In the genomic region with DNA sequence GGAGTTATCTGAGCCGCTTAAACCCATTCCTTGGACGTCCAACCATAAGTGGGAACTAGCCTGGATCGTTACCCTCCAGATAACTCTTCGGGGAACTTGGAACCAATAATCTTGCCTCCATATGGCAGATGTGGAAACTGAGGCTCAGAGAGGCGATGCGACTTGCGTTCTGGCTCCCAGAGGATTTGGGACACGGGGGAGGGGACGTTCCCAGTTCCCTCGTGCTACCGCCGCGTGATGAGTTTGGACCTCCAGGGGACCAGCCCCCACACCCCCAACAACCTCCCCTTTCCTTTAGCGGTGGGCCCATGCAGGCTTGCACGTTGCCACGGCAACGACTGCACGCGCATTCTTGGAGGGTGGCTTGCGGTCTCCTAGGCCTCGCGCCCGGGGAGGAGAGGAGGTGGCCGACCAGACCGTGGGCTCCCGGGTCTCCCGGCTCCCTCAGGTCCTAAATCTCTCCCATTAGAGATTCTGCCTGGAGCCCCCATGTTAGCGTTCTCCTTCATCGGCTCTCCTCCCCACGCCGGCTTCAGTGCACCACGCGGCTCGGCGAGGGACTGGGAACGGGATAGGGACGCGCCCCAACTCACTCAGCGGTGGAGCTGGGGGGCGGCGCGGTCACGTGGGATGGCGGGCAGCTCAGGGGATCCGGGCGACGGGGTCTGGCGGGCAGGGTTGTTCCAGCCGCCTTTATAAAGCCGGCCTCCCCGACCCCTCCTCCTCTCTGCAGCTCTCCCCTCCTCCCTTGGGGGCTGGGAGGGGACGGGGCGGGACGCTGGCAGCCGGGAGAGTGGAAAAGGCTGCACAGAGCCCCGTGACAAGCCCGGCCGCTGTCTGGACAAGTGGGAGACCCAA, we compare ENCODE assay signal across 8 cellular contexts. TPM values are rescaled to one million over a fixed set of nuclear protein-coding genes. Genes with fewer than 3 reads are reported as not detected.
A peak's percentile ranks its signal among the peaks of the same experiment; 100 is the strongest.
DNase-seq lines count a peak whose midpoint lies in the region; ATAC-seq and TF ChIP-seq lines count a peak whose summit lies in the region.

A gene with protein sequence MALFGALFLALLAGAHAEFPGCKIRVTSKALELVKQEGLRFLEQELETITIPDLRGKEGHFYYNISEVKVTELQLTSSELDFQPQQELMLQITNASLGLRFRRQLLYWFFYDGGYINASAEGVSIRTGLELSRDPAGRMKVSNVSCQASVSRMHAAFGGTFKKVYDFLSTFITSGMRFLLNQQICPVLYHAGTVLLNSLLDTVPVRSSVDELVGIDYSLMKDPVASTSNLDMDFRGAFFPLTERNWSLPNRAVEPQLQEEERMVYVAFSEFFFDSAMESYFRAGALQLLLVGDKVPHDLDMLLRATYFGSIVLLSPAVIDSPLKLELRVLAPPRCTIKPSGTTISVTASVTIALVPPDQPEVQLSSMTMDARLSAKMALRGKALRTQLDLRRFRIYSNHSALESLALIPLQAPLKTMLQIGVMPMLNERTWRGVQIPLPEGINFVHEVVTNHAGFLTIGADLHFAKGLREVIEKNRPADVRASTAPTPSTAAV (minus strand): TSS at position 670 of the 858 bp plus-strand sequence. CDS start 703 bp downstream, outside the sequence.

- H3K27ac ChIP-seq in SK-N-SH (ENCODE audit: low read depth in 2 of 2, low read length in 1 of 2) (peak within 1 kb of the TSS; percentile 81 to 91), gastrocnemius medialis (peak within 1 kb of the TSS; percentile 48 to 82 (median 66))

- no peak for TF ChIP-seq RAD21 in SK-N-SH (IDR thresholded peaks at IDR 0.05; ENCODE audit: low read length)

- peaks cover 6 to 14% of the 10 kb centered on the region in 2 experiments for H3K36me3 ChIP-seq in SK-N-SH (replicated peaks in 1 of 2; ENCODE audit: control insufficient read depth in 1 of 2, insufficient read depth in 2 of 2, low read length in 1 of 2)
- H3K36me3 ChIP-seq in gastrocnemius medialis = no peaks in the 10 kb centered on the region

- H3K9me3 ChIP-seq in SK-N-SH (no peaks in the 10 kb centered on the region), gastrocnemius medialis (no peaks in the 10 kb centered on the region)

- H3K9ac ChIP-seq in SK-N-SH = peak within 1 kb of the TSS; percentile 84

- CTCF ChIA-PET in SK-N-SH (lab: Yijun Ruan, JAX) = interaction anchor here (1.1 kb wide), 1 partner anchor 21 kb away, joined by 4 read pairs; no protein-coding TSS in a partner anchor

- in situ Hi-C loops in gastrocnemius medialis (cut with MboI; ENCODE audit: low sequenced_read_pairs in 4 of 4) = no loop called here

- 9% methylated on average over 24 of the region's 58 CpGs for WGBS in SK-N-SH (ENCODE audit: low lambda C conversion rate)

- DNase-seq in stimulated activated CD4-positive, alpha-beta T cell treated with anti-CD3 and anti-CD28 coated beads, Interleukin-12 subunit alpha, Interleukin-12 subunit beta, amount 100 ng/mL, for 4 hours = peak; percentile 20
- DNase-seq in stimulated activated CD4-positive, alpha-beta T cell treated with anti-CD3 and anti-CD28 coated beads, Interleukin-2, amount 100 ng/mL, for 48 hours = no peak
- DNase-seq in SK-N-SH (peak; percentile 89), cerebellum (ENCODE audit: low spot score) (peak; percentile 45), islet precursor cell (peak; percentile 91), gastrocnemius medialis (peak; percentile 22 to 62), KG1 (lab: John Stamatoyannopoulos, UW) (no peak)

- TF ChIP-seq CTCF in SK-N-SH (IDR thresholded peaks at IDR 0.05) = no peak
- TF ChIP-seq CTCF in gastrocnemius medialis (IDR thresholded peaks at IDR 0.05 in 4 of 5, conservative IDR thresholded peaks at IDR 0.05 in 1 of 5) = no peak

- H4K20me1 ChIP-seq in SK-N-SH (ENCODE audit: insufficient read depth) = no peaks in the 10 kb centered on the region; the same call in 1 of the 2 replicates

- ATAC-seq in gastrocnemius medialis (peak in 1 of 2 donors; percentile 5), GM21367 (IDR thresholded peaks at IDR 0.05; ENCODE audit: unreplicated experiment) (no peak)

- H3K4me2 ChIP-seq in SK-N-SH = peak within 1 kb of the TSS; percentile 99

- TF ChIP-seq EP300 in SK-N-SH (IDR thresholded peaks at IDR 0.05; ENCODE audit: borderline replicate concordance in 1 of 2, low read depth in 1 of 2, low read length in 1 of 2) = no peak

- POLR2A ChIA-PET in SK-N-SH (lab: Yijun Ruan, JAX) = interaction anchor here (0.5 to 3.2 kb wide), 7 partner anchors 8 to 30 kb away, joined by 3 to 46 read pairs (median 5); a partner anchor contains a TSS

- peak; percentile 12 to 53 for TF ChIP-seq POLR2A in gastrocnemius medialis (IDR thresholded peaks at IDR 0.05)

- H3K9me2 ChIP-seq in SK-N-SH = no peaks in the 10 kb centered on the region

- H3K4me3 ChIP-seq in SK-N-SH (ENCODE audit: low read depth in 2 of 2, low read length in 1 of 2) (peak within 1 kb of the TSS; percentile 60 to 72), gastrocnemius medialis (peak within 1 kb of the TSS; percentile 52 to 66 (median 56))

- peaks cover 6% of the 10 kb centered on the region for H3F3A ChIP-seq in SK-N-SH (replicated peaks; ENCODE audit: insufficient read depth)

- H3K79me2 ChIP-seq in SK-N-SH (ENCODE audit: insufficient read depth) = peaks cover 10% of the 10 kb centered on the region

- H3K27me3 ChIP-seq in SK-N-SH (ENCODE audit: insufficient read depth) (no peaks in the 10 kb centered on the region), gastrocnemius medialis (peaks cover 15 to 20% (median 19%) of the 10 kb centered on the region in 3 donors)

- H3K4me1 ChIP-seq in SK-N-SH (ENCODE audit: control insufficient read depth in 1 of 2, insufficient read depth in 2 of 2, low read depth in 1 of 2, low read length in 1 of 2) (peaks cover 7 to 8% of the 10 kb centered on the region in 2 experiments; a peak in 1 of 4 replicates), gastrocnemius medialis (peaks cover 6 to 16% of the 10 kb centered on the region in 2 donors)

- H2AFZ ChIP-seq in SK-N-SH (ENCODE audit: low read depth) = peak within 1 kb of the TSS; percentile 95

- intact Hi-C loops in gastrocnemius medialis (cut with DNase I; ENCODE audit: low total_unique reads) = no loop called here

TF ChIP-seq in SK-N-SH, 30 proteins besides CTCF, POLR2A, EP300 and RAD21:
- TF ChIP-seq SMC3 (IDR thresholded peaks at IDR 0.05; ENCODE audit: low read depth, low read length) (no peak), MXI1 (IDR thresholded peaks at IDR 0.05; ENCODE audit: low read depth, low read length) (peak; percentile 86), SIN3A (IDR thresholded peaks at IDR 0.05; ENCODE audit: borderline replicate concordance, low read depth, low read length) (peak; percentile 31; the same call in 1 of the 2 replicates), CHD2 (IDR thresholded peaks at IDR 0.05; ENCODE audit: low read length, partially characterized antibody) (peak; percentile 30), EZH2phosphoT487 (IDR thresholded peaks at IDR 0.05; ENCODE audit: borderline replicate concordance, low read depth) (no peak), NFIC (IDR thresholded peaks at IDR 0.05; ENCODE audit: borderline replicate concordance) (no peak), POLR2AphosphoS5 (IDR thresholded peaks at IDR 0.05; ENCODE audit: low read depth, low read length) (peak; percentile 89)
- TF ChIP-seq, protein P1, sequence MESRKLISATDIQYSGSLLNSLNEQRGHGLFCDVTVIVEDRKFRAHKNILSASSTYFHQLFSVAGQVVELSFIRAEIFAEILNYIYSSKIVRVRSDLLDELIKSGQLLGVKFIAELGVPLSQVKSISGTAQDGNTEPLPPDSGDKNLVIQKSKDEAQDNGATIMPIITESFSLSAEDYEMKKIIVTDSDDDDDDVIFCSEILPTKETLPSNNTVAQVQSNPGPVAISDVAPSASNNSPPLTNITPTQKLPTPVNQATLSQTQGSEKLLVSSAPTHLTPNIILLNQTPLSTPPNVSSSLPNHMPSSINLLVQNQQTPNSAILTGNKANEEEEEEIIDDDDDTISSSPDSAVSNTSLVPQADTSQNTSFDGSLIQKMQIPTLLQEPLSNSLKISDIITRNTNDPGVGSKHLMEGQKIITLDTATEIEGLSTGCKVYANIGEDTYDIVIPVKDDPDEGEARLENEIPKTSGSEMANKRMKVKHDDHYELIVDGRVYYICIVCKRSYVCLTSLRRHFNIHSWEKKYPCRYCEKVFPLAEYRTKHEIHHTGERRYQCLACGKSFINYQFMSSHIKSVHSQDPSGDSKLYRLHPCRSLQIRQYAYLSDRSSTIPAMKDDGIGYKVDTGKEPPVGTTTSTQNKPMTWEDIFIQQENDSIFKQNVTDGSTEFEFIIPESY (IDR thresholded peaks at IDR 0.05; ENCODE audit: borderline replicate concordance, low read depth) = peak; percentile 10; the same call in 1 of the 2 replicates
- TF ChIP-seq, protein P2, sequence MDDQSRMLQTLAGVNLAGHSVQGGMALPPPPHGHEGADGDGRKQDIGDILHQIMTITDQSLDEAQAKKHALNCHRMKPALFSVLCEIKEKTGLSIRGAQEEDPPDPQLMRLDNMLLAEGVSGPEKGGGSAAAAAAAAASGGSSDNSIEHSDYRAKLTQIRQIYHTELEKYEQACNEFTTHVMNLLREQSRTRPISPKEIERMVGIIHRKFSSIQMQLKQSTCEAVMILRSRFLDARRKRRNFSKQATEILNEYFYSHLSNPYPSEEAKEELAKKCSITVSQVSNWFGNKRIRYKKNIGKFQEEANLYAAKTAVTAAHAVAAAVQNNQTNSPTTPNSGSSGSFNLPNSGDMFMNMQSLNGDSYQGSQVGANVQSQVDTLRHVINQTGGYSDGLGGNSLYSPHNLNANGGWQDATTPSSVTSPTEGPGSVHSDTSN (IDR thresholded peaks at IDR 0.05) = 0 out of 2 replicates have a peak, but pooled peaks have one; percentile 3
- TF ChIP-seq, protein P3, sequence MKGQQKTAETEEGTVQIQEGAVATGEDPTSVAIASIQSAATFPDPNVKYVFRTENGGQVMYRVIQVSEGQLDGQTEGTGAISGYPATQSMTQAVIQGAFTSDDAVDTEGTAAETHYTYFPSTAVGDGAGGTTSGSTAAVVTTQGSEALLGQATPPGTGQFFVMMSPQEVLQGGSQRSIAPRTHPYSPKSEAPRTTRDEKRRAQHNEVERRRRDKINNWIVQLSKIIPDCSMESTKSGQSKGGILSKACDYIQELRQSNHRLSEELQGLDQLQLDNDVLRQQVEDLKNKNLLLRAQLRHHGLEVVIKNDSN (IDR thresholded peaks at IDR 0.05; ENCODE audit: borderline replicate concordance, low read depth) = peak; percentile 87

RNA-seq across cellular contexts. Expression of the gene that starts here (rescaled TPM):
- polyA plus RNA-seq in SK-N-SH (2012; rRNA removed) = 114 and 154 TPM in 2 replicates
- 68.2 and 102 TPM in 2 replicates for polyA plus RNA-seq in SK-N-SH (2012; cell fraction: cytosol; rRNA removed)
- polyA plus RNA-seq in SK-N-SH (2012; cell fraction: nucleus; rRNA removed) = 169 and 176 TPM in 2 replicates
- total RNA-seq in cerebellum (37.5 TPM), gastrocnemius medialis (10 to 100 TPM; 22.2 to 77.3 (median 37.3) TPM)

Comparison
In these comparisons a context has a peak if more than half of its experiments do, and no peak if none do; other contexts are left out.
1. DNase-seq: peak in stimulated activated CD4-positive, alpha-beta T cell treated with anti-CD3 and anti-CD28 coated beads, Interleukin-12 subunit alpha, Interleukin-12 subunit beta, amount 100 ng/mL, for 4 hours (single experiment), SK-N-SH (single experiment), cerebellum (single experiment), islet precursor cell (single experiment) and gastrocnemius medialis (2 of 2); none in stimulated activated CD4-positive, alpha-beta T cell treated with anti-CD3 and anti-CD28 coated beads, Interleukin-2, amount 100 ng/mL, for 48 hours (0 of 2) and KG1 (single experiment).